Comparison of ENCODE assay signal across 8 cellular contexts in the genomic region with DNA sequence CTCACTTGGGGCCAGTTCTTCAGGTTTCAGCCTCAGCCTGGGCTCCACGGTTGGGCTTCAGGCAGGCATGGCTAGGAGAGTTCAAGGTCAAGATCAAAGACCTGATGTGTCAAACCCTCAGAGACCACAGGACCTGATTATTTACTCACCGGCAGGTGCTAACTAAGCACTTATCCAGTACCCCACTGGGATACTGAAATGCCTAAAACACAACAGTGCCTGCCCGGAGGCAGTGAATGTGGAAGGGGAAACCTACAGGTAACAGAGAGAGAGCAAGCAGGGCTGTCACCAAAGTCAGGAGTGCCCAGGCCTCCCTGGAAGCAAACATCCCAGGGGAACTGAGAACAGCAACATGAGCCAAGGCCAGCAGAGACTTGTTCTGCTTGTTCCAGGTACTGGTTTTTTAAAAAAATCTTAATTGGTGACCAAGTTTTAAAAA. TPM values are rescaled to one million over a fixed set of nuclear protein-coding genes. Genes with fewer than 3 reads are reported as not detected.
DNase-seq lines count a peak whose midpoint lies in the region; ATAC-seq, FAIRE-seq and TF ChIP-seq lines count a peak whose summit lies in the region.

No MANE protein-coding gene starts in this region.

- peak; percentile 73 for FAIRE-seq in GM18507 (lab: Jason Lieb, UNC)

- peaks cover 55% of the 10 kb centered on the region for H3K4me1 Mint-ChIP-seq in osteocyte (ENCODE audit: unreplicated experiment)

- H3K27ac Mint-ChIP-seq in osteocyte (ENCODE audit: unreplicated experiment) = peak overlapping the region; percentile 14

- no peaks in the 10 kb centered on the region for H3K27me3 ChIP-seq in body of pancreas

- intact Hi-C loops in body of pancreas (cut with DNase I) = no loop called here

- no peaks in the 10 kb centered on the region for H3K9me3 ChIP-seq in body of pancreas

- ATAC-seq in body of pancreas (peak; percentile 83), HG03097 (IDR thresholded peaks at IDR 0.05; ENCODE audit: low FRiP score, unreplicated experiment) (no peak)

- DNase-seq in GM18507 (ENCODE audit: extremely low spot score, insufficient read length, low read depth) = no peak
- DNase-seq in NCI-H1436 treated with DMSO at 0.1 percent for 48 hours (lab: John Stamatoyannopoulos, UW) = peak; percentile 23
- DNase-seq in body of pancreas = peak; percentile 79 to 90 (median 88)
- DNase-seq in osteocyte (ENCODE audit: extremely low spot score, unreplicated experiment) = no peak
- no peak for DNase-seq in NCI-H82 treated with DMSO at 0.1 percent for 48 hours (lab: John Stamatoyannopoulos, UW; ENCODE audit: unreplicated experiment)
- DNase-seq in NCI-H82 (lab: John Stamatoyannopoulos, UW) = no peak
- DNase-seq in activated CD4-positive, CD25-positive, alpha-beta regulatory T cell treated with anti-CD3 and anti-CD28 coated beads, Interleukin-2, amount 50 U/mL, for 72 hours = no peak

- H3K4me1 ChIP-seq in body of pancreas = peaks cover 90% of the 10 kb centered on the region

- peaks cover 0 to under 1% of the 10 kb centered on the region in 2 donors for H3K36me3 ChIP-seq in body of pancreas (replicated peaks in 1 of 2; ENCODE audit: insufficient read depth in 1 of 2, low read depth in 2 of 2)

- 3 to 15% methylated on average over 3 of the region's 3 CpGs for WGBS in body of pancreas, 2 donors

- TF ChIP-seq CTCF in body of pancreas (IDR thresholded peaks at IDR 0.05) (peak in 4 of 7 experiments; percentile 5 to 24 (median 12)), osteocyte (IDR thresholded peaks at IDR 0.05) (no peak)

- peaks cover 8% of the 10 kb centered on the region for H3K36me3 Mint-ChIP-seq in osteocyte (ENCODE audit: unreplicated experiment)

- no peaks in the 10 kb centered on the region for H3K27me3 Mint-ChIP-seq in osteocyte (ENCODE audit: unreplicated experiment)

- H3K27ac ChIP-seq in body of pancreas = peak overlapping the region; percentile 76 to 99 (median 99)

- no peak overlapping the region for H3K4me3 ChIP-seq in body of pancreas

- TF ChIP-seq POLR2A in body of pancreas (IDR thresholded peaks at IDR 0.05) = peak in 1 of 3 donors; percentile 27

- H3K4me3 Mint-ChIP-seq in osteocyte (ENCODE audit: unreplicated experiment) = no peak overlapping the region

- H3K9me3 Mint-ChIP-seq in osteocyte (ENCODE audit: unreplicated experiment) = no peaks in the 10 kb centered on the region

RNA-seq across cellular contexts. Expression of gene IDH2, which starts 6.7 kb away (rescaled TPM):
- total RNA-seq in body of pancreas (10 to 100 TPM; 77.5 to 78.6 TPM), osteocyte (93.0 and 101 TPM in 2 replicates)

Comparison
In these comparisons a context has a peak if more than half of its experiments do, and no peak if none do; other contexts are left out.
1. DNase-seq: peak in NCI-H1436 treated with DMSO at 0.1 percent for 48 hours (single experiment) and body of pancreas (4 of 4); none in GM18507 (single experiment), osteocyte (single experiment), NCI-H82 treated with DMSO at 0.1 percent for 48 hours (single experiment), NCI-H82 (single experiment) and activated CD4-positive, CD25-positive, alpha-beta regulatory T cell treated with anti-CD3 and anti-CD28 coated beads, Interleukin-2, amount 50 U/mL, for 72 hours (single experiment).